ENCODE assay signal across 8 cellular contexts in genomic region chr17:27455914-27456680, GRCh38.
A peak's percentile ranks its signal among the peaks of the same experiment; 100 is the strongest.
DNase-seq lines count a peak whose midpoint lies in the region; ATAC-seq lines count a peak whose summit lies in the region.

Gene KSR1 (plus strand): TSS chr17:27456448. CDS start chr17:27456644, 196 bp downstream.

- H3K4me3 ChIP-seq in effector memory CD4-positive, alpha-beta T cell (ENCODE audit: insufficient read depth, low read depth, low read length, poor library complexity, severe bottlenecking), result peak within 1 kb of the TSS; percentile 79

- H3K27me3 Mint-ChIP-seq in memory B cell, result no peaks in the 10 kb centered on the region

- H3K27ac ChIP-seq in effector memory CD4-positive, alpha-beta T cell (ENCODE audit: insufficient read depth, low read length, poor library complexity, severe bottlenecking), result peak within 1 kb of the TSS; percentile 74

- no peaks in the 10 kb centered on the region for H3K36me3 Mint-ChIP-seq in memory B cell

- peak within 1 kb of the TSS; percentile 90 for H3K27ac Mint-ChIP-seq in memory B cell

- H3K4me1 Mint-ChIP-seq in memory B cell, result peaks cover 15% of the 10 kb centered on the region

- peaks cover 17% of the 10 kb centered on the region for H3K4me1 ChIP-seq in effector memory CD4-positive, alpha-beta T cell (ENCODE audit: control insufficient read depth, insufficient read depth, low read length, poor library complexity, severe bottlenecking)

- ATAC-seq in GM19025 (IDR thresholded peaks at IDR 0.05; ENCODE audit: low read depth, unreplicated experiment) (peak; percentile 89), HG03342 (IDR thresholded peaks at IDR 0.05; ENCODE audit: unreplicated experiment) (peak; percentile 89), memory B cell (ENCODE audit: low read depth) (peak; percentile 93)

- no peaks in the 10 kb centered on the region for H3K27me3 ChIP-seq in effector memory CD4-positive, alpha-beta T cell (replicated peaks; ENCODE audit: control insufficient read depth, insufficient read depth, low read length, poor library complexity, severe bottlenecking)

- no peaks in the 10 kb centered on the region for H3K9me3 ChIP-seq in effector memory CD4-positive, alpha-beta T cell (ENCODE audit: control insufficient read depth, low read length)

- H3K9me3 Mint-ChIP-seq in memory B cell, result no peaks in the 10 kb centered on the region

- DNase-seq in AG20443 (ENCODE audit: low spot score) (peak; percentile 92), NCI-H82 (lab: John Stamatoyannopoulos, UW) (peak; percentile 94), memory B cell (ENCODE audit: low spot score in 2 of 2) (peak; percentile 71 to 74)
- peak; percentile 42 to 68 for DNase-seq in activated CD8-positive, alpha-beta memory T cell treated with anti-CD3 and anti-CD28 coated beads for 1 hour (ENCODE audit: extremely low read depth in 1 of 2, low read depth in 1 of 2)
- peak; percentile 70 to 79 (median 74) for DNase-seq in effector memory CD4-positive, alpha-beta T cell
- peak; percentile 65 for DNase-seq in stimulated activated CD8-positive, alpha-beta memory T cell treated with anti-CD3 and anti-CD28 coated beads, Interleukin-12 subunit alpha, Interleukin-12 subunit beta, amount 100 ng/mL, for 1 hour (ENCODE audit: low read depth)

- H3K36me3 ChIP-seq in effector memory CD4-positive, alpha-beta T cell (ENCODE audit: control insufficient read depth, insufficient read depth, low read length), result no peaks in the 10 kb centered on the region

- peak within 1 kb of the TSS; percentile 93 for H3K4me3 Mint-ChIP-seq in memory B cell

Comparison
In these comparisons a context has a peak if more than half of its experiments do, and no peak if none do; other contexts are left out.
1. Peak in every context shown above with its lines: DNase-seq, ATAC-seq, H3K4me3 ChIP-seq and H3K27ac ChIP-seq.